ENCODE assay signal across 1 cellular context in the genomic region with DNA sequence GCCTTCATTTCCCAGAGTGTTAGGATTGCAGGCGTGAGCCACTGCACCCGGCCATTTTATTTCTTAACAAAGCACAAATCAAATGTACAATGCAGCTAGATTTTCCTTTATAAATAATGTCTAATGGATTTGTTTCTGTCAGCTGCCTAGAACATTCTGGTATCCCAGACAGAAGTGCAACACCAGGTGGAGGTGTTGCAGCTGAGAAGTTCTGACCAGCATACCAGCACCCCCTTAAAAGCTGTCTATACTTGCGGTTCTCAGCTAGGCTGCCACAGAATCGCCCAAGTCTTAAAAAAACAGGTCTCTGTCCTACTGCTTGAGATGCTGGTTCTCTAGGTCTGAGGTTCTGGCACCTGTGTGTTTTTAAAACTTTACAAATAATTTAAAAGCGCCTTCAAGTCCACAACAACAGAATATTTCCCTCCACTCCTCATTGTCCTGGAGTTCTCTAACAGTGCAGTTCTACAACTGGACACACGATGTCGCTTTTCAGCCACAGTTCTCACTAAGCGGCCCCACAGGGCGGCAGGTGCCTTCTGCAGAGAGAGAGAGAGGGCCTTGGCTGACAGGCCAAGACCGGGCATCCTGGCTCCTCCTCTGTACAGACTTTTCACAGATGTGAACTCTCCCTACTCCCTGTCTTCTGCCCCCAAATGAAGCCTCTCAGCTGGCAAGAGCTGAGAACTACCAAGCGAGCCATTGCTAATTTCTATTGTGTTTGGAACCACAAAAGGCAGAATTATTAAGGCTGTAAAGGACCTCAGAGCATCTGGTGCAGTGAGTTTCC.
TF ChIP-seq lines count a peak whose summit lies in the region.

No MANE protein-coding gene starts in this region.

TF ChIP-seq in HepG2, 621 proteins besides CTCF, POLR2A, EP300 and RAD21 (continued from another document and continues in another):
- TF ChIP-seq, protein P1, sequence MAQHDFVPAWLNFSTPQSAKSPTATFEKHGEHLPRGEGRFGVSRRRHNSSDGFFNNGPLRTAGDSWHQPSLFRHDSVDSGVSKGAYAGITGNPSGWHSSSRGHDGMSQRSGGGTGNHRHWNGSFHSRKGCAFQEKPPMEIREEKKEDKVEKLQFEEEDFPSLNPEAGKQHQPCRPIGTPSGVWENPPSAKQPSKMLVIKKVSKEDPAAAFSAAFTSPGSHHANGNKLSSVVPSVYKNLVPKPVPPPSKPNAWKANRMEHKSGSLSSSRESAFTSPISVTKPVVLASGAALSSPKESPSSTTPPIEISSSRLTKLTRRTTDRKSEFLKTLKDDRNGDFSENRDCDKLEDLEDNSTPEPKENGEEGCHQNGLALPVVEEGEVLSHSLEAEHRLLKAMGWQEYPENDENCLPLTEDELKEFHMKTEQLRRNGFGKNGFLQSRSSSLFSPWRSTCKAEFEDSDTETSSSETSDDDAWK (CRISPR knock-in tag; IDR thresholded peaks at IDR 0.05) = no peak
- TF ChIP-seq ZC3H13 (CRISPR knock-in tag; IDR thresholded peaks at IDR 0.05) (no peak), EHMT2 (IDR thresholded peaks at IDR 0.05; ENCODE audit: borderline replicate concordance, low read depth, low read length) (no peak), JARID2 (CRISPR knock-in tag; IDR thresholded peaks at IDR 0.05; ENCODE audit: insufficient replicate concordance) (no peak), KDM2A (CRISPR knock-in tag; IDR thresholded peaks at IDR 0.05; ENCODE audit: borderline replicate concordance, low read depth) (peak; percentile 83), THAP11 (CRISPR knock-in tag; IDR thresholded peaks at IDR 0.05) (peak; percentile 59; the same call in 1 of the 2 replicates), SKI (IDR thresholded peaks at IDR 0.05; ENCODE audit: partially characterized antibody) (no peak), NFE2 (CRISPR knock-in tag; IDR thresholded peaks at IDR 0.05) (no peak), SNAPC2 (CRISPR knock-in tag; IDR thresholded peaks at IDR 0.05) (no peak), PAWR (CRISPR knock-in tag; IDR thresholded peaks at IDR 0.05; ENCODE audit: borderline replicate concordance) (no peak), NKX3-1 (CRISPR knock-in tag; IDR thresholded peaks at IDR 0.05) (no peak), JUN (CRISPR knock-in tag; IDR thresholded peaks at IDR 0.05) (no peak), ZNF263 (CRISPR knock-in tag; IDR thresholded peaks at IDR 0.05) (peak; percentile 43; the same call in 1 of the 2 replicates), TAF15 (IDR thresholded peaks at IDR 0.05; ENCODE audit: low read depth, low read length, poor library complexity, severe bottlenecking) (no peak), IKZF4 (CRISPR knock-in tag; IDR thresholded peaks at IDR 0.05; ENCODE audit: borderline replicate concordance, low read depth, not compliant biosample characterization) (no peak), SALL1 (CRISPR knock-in tag; IDR thresholded peaks at IDR 0.05) (peak; percentile 61), ZNF101 (CRISPR knock-in tag; IDR thresholded peaks at IDR 0.05; ENCODE audit: borderline replicate concordance, low read depth) (no peak), HNRNPL (IDR thresholded peaks at IDR 0.05; ENCODE audit: low read depth, low read length) (no peak), SIN3A (IDR thresholded peaks at IDR 0.05; ENCODE audit: borderline replicate concordance, low read depth, low read length) (no peak), FOXC1 (CRISPR knock-in tag; IDR thresholded peaks at IDR 0.05; ENCODE audit: borderline replicate concordance) (no peak), LCORL (IDR thresholded peaks at IDR 0.05) (no peak), LCORL (CRISPR knock-in tag; IDR thresholded peaks at IDR 0.05) (no peak)
- TF ChIP-seq, protein P2, sequence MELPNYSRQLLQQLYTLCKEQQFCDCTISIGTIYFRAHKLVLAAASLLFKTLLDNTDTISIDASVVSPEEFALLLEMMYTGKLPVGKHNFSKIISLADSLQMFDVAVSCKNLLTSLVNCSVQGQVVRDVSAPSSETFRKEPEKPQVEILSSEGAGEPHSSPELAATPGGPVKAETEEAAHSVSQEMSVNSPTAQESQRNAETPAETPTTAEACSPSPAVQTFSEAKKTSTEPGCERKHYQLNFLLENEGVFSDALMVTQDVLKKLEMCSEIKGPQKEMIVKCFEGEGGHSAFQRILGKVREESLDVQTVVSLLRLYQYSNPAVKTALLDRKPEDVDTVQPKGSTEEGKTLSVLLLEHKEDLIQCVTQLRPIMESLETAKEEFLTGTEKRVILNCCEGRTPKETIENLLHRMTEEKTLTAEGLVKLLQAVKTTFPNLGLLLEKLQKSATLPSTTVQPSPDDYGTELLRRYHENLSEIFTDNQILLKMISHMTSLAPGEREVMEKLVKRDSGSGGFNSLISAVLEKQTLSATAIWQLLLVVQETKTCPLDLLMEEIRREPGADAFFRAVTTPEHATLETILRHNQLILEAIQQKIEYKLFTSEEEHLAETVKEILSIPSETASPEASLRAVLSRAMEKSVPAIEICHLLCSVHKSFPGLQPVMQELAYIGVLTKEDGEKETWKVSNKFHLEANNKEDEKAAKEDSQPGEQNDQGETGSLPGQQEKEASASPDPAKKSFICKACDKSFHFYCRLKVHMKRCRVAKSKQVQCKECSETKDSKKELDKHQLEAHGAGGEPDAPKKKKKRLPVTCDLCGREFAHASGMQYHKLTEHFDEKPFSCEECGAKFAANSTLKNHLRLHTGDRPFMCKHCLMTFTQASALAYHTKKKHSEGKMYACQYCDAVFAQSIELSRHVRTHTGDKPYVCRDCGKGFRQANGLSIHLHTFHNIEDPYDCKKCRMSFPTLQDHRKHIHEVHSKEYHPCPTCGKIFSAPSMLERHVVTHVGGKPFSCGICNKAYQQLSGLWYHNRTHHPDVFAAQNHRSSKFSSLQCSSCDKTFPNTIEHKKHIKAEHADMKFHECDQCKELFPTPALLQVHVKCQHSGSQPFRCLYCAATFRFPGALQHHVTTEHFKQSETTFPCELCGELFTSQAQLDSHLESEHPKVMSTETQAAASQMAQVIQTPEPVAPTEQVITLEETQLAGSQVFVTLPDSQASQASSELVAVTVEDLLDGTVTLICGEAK (IDR thresholded peaks at IDR 0.05) = no peak
- TF ChIP-seq, protein P2 (CRISPR knock-in tag; IDR thresholded peaks at IDR 0.05) = no peak
- TF ChIP-seq, protein P3, sequence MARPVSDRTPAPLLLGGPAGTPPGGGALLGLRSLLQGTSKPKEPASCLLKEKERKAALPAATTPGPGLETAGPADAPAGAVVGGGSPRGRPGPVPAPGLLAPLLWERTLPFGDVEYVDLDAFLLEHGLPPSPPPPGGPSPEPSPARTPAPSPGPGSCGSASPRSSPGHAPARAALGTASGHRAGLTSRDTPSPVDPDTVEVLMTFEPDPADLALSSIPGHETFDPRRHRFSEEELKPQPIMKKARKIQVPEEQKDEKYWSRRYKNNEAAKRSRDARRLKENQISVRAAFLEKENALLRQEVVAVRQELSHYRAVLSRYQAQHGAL (CRISPR knock-in tag; IDR thresholded peaks at IDR 0.05; ENCODE audit: not compliant biosample characterization) = no peak
- TF ChIP-seq, protein P4, sequence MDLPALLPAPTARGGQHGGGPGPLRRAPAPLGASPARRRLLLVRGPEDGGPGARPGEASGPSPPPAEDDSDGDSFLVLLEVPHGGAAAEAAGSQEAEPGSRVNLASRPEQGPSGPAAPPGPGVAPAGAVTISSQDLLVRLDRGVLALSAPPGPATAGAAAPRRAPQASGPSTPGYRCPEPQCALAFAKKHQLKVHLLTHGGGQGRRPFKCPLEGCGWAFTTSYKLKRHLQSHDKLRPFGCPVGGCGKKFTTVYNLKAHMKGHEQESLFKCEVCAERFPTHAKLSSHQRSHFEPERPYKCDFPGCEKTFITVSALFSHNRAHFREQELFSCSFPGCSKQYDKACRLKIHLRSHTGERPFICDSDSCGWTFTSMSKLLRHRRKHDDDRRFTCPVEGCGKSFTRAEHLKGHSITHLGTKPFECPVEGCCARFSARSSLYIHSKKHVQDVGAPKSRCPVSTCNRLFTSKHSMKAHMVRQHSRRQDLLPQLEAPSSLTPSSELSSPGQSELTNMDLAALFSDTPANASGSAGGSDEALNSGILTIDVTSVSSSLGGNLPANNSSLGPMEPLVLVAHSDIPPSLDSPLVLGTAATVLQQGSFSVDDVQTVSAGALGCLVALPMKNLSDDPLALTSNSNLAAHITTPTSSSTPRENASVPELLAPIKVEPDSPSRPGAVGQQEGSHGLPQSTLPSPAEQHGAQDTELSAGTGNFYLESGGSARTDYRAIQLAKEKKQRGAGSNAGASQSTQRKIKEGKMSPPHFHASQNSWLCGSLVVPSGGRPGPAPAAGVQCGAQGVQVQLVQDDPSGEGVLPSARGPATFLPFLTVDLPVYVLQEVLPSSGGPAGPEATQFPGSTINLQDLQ (CRISPR knock-in tag; IDR thresholded peaks at IDR 0.05) = no peak
- TF ChIP-seq, protein P5, sequence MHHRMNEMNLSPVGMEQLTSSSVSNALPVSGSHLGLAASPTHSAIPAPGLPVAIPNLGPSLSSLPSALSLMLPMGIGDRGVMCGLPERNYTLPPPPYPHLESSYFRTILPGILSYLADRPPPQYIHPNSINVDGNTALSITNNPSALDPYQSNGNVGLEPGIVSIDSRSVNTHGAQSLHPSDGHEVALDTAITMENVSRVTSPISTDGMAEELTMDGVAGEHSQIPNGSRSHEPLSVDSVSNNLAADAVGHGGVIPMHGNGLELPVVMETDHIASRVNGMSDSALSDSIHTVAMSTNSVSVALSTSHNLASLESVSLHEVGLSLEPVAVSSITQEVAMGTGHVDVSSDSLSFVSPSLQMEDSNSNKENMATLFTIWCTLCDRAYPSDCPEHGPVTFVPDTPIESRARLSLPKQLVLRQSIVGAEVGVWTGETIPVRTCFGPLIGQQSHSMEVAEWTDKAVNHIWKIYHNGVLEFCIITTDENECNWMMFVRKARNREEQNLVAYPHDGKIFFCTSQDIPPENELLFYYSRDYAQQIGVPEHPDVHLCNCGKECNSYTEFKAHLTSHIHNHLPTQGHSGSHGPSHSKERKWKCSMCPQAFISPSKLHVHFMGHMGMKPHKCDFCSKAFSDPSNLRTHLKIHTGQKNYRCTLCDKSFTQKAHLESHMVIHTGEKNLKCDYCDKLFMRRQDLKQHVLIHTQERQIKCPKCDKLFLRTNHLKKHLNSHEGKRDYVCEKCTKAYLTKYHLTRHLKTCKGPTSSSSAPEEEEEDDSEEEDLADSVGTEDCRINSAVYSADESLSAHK (CRISPR knock-in tag; IDR thresholded peaks at IDR 0.05; ENCODE audit: borderline replicate concordance) = no peak
- TF ChIP-seq, protein P6, sequence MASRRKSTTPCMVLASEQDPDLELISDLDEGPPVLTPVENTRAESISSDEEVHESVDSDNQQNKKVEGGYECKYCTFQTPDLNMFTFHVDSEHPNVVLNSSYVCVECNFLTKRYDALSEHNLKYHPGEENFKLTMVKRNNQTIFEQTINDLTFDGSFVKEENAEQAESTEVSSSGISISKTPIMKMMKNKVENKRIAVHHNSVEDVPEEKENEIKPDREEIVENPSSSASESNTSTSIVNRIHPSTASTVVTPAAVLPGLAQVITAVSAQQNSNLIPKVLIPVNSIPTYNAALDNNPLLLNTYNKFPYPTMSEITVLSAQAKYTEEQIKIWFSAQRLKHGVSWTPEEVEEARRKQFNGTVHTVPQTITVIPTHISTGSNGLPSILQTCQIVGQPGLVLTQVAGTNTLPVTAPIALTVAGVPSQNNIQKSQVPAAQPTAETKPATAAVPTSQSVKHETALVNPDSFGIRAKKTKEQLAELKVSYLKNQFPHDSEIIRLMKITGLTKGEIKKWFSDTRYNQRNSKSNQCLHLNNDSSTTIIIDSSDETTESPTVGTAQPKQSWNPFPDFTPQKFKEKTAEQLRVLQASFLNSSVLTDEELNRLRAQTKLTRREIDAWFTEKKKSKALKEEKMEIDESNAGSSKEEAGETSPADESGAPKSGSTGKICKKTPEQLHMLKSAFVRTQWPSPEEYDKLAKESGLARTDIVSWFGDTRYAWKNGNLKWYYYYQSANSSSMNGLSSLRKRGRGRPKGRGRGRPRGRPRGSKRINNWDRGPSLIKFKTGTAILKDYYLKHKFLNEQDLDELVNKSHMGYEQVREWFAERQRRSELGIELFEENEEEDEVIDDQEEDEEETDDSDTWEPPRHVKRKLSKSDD (CRISPR knock-in tag; IDR thresholded peaks at IDR 0.05; ENCODE audit: low read depth) = no peak
- TF ChIP-seq, protein P7, sequence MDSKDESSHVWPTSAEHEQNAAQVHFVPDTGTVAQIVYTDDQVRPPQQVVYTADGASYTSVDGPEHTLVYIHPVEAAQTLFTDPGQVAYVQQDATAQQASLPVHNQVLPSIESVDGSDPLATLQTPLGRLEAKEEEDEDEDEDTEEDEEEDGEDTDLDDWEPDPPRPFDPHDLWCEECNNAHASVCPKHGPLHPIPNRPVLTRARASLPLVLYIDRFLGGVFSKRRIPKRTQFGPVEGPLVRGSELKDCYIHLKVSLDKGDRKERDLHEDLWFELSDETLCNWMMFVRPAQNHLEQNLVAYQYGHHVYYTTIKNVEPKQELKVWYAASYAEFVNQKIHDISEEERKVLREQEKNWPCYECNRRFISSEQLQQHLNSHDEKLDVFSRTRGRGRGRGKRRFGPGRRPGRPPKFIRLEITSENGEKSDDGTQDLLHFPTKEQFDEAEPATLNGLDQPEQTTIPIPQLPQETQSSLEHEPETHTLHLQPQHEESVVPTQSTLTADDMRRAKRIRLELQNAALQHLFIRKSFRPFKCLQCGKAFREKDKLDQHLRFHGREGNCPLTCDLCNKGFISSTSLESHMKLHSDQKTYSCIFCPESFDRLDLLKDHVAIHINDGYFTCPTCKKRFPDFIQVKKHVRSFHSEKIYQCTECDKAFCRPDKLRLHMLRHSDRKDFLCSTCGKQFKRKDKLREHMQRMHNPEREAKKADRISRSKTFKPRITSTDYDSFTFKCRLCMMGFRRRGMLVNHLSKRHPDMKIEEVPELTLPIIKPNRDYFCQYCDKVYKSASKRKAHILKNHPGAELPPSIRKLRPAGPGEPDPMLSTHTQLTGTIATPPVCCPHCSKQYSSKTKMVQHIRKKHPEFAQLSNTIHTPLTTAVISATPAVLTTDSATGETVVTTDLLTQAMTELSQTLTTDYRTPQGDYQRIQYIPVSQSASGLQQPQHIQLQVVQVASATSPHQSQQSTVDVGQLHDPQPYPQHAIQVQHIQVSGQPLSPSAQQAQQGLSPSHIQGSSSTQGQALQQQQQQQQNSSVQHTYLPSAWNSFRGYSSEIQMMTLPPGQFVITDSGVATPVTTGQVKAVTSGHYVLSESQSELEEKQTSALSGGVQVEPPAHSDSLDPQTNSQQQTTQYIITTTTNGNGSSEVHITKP (CRISPR knock-in tag; IDR thresholded peaks at IDR 0.05; ENCODE audit: low read depth) = no peak
